ENCODE assay signal across 10 cellular contexts in genomic region chr2:9779572-9780264, GRCh38.
DNase-seq lines count a peak whose midpoint lies in the region; ATAC-seq lines count a peak whose summit lies in the region.
"Had no signal": no experiment of that assay in that cellular context is flagged by ENCODE, and none has a peak within 500 bp of the region (broad histone marks: within the 10 kb centered on the region; RNA-seq: fewer than 3 reads in every experiment).

No MANE protein-coding gene starts in this region.

- H3K9me3 Mint-ChIP-seq in T-cell = no peaks in the 10 kb centered on the region
- no peaks in the 10 kb centered on the region for H3K9me3 Mint-ChIP-seq in activated naive CD8-positive, alpha-beta T cell treated with anti-CD3 and anti-CD28 coated beads for 36 hours
- H3K9me3 Mint-ChIP-seq in stimulated activated naive B cell treated with anti-CD40 and anti-IgM and Interleukin-4, amounts not matched to agents 10 μg/mL and 1 μg/mL and 100 μg/mL, for 72 hours = no peaks in the 10 kb centered on the region

- H3K4me1 Mint-ChIP-seq in T-cell = peaks cover 42 to 62% (median 46%) of the 10 kb centered on the region in 3 donors
- H3K4me1 Mint-ChIP-seq in activated naive CD8-positive, alpha-beta T cell treated with anti-CD3 and anti-CD28 coated beads for 36 hours = peaks cover 30% of the 10 kb centered on the region
- peaks cover 4 to 15% of the 10 kb centered on the region in 2 donors for H3K4me1 Mint-ChIP-seq in stimulated activated naive B cell treated with anti-CD40 and anti-IgM and Interleukin-4, amounts not matched to agents 10 μg/mL and 1 μg/mL and 100 μg/mL, for 72 hours

- peak; percentile 44 to 56 (median 53) for ATAC-seq in T-cell (replicated peaks in 1 of 4)
- peak; percentile 49 for ATAC-seq in stimulated activated naive B cell treated with anti-CD40 and anti-IgM and Interleukin-4, amounts not matched to agents 10 μg/mL and 1 μg/mL and 100 μg/mL, for 72 hours (replicated peaks)

- POLR2A ChIA-PET in T-cell (lab: Charles Lee) = interaction anchor here in 1 of 2 donors (0.5 to 0.6 kb wide), 2 partner anchors 11 to 107 kb away, joined by 3 to 4 read pairs; no protein-coding TSS in a partner anchor

- peak; percentile 40 for DNase-seq in activated gamma-delta T cell treated with Interleukin-2 at 50 U/mL for 16 hours
- no peak for DNase-seq in activated gamma-delta T cell (lab: John Stamatoyannopoulos, UW)
- peak in 29 of 34 experiments; percentile 15 to 50 (median 37) for DNase-seq in T-cell
- peak; percentile 45 for DNase-seq in activated naive CD8-positive, alpha-beta T cell treated with anti-CD3 and anti-CD28 coated beads for 36 hours
- no peak for DNase-seq in stimulated activated naive B cell treated with anti-CD40 and anti-IgM and Interleukin-4, amounts not matched to agents 10 μg/mL and 1 μg/mL and 100 μg/mL, for 72 hours
- no peak for DNase-seq in germinal center (ENCODE audit: low spot score)
- no peak for DNase-seq in NK-92 (lab: John Stamatoyannopoulos, UW; ENCODE audit: unreplicated experiment)
- DNase-seq in MG63 = no peak
- DNase-seq: IMR-90 had no signal

- no peaks in the 10 kb centered on the region for H3K27me3 ChIP-seq in MG63
- H3K27me3 ChIP-seq: suprapubic skin had no signal

- H3K27me3 Mint-ChIP-seq in T-cell = no peaks in the 10 kb centered on the region
- no peaks in the 10 kb centered on the region for H3K27me3 Mint-ChIP-seq in activated naive CD8-positive, alpha-beta T cell treated with anti-CD3 and anti-CD28 coated beads for 36 hours
- no peaks in the 10 kb centered on the region for H3K27me3 Mint-ChIP-seq in stimulated activated naive B cell treated with anti-CD40 and anti-IgM and Interleukin-4, amounts not matched to agents 10 μg/mL and 1 μg/mL and 100 μg/mL, for 72 hours

- H3K27ac Mint-ChIP-seq in T-cell = peak overlapping the region; percentile 92
- H3K27ac Mint-ChIP-seq in activated naive CD8-positive, alpha-beta T cell treated with anti-CD3 and anti-CD28 coated beads for 36 hours = peak overlapping the region; percentile 69
- H3K27ac Mint-ChIP-seq in stimulated activated naive B cell treated with anti-CD40 and anti-IgM and Interleukin-4, amounts not matched to agents 10 μg/mL and 1 μg/mL and 100 μg/mL, for 72 hours = peak overlapping the region; percentile 51

- H3K36me3 Mint-ChIP-seq in T-cell = no peaks in the 10 kb centered on the region
- H3K36me3 Mint-ChIP-seq in activated naive CD8-positive, alpha-beta T cell treated with anti-CD3 and anti-CD28 coated beads for 36 hours = no peaks in the 10 kb centered on the region
- H3K36me3 Mint-ChIP-seq in stimulated activated naive B cell treated with anti-CD40 and anti-IgM and Interleukin-4, amounts not matched to agents 10 μg/mL and 1 μg/mL and 100 μg/mL, for 72 hours = no peaks in the 10 kb centered on the region

- H3K4me3 Mint-ChIP-seq in T-cell = peak overlapping the region; percentile 46 to 74 (median 52)
- H3K4me3 Mint-ChIP-seq in activated naive CD8-positive, alpha-beta T cell treated with anti-CD3 and anti-CD28 coated beads for 36 hours = peak overlapping the region; percentile 1
- peak overlapping the region in 1 of 2 donors; percentile 41 for H3K4me3 Mint-ChIP-seq in stimulated activated naive B cell treated with anti-CD40 and anti-IgM and Interleukin-4, amounts not matched to agents 10 μg/mL and 1 μg/mL and 100 μg/mL, for 72 hours

- no peak overlapping the region for H3K4me3 ChIP-seq in MG63
- H3K4me3 ChIP-seq: suprapubic skin had no signal

- H3K36me3 ChIP-seq in MG63 = no peaks in the 10 kb centered on the region
- H3K36me3 ChIP-seq: suprapubic skin had no signal

- CTCF ChIA-PET in T-cell (lab: Charles Lee) = no interaction called here

- H3K9me3 ChIP-seq in MG63 = no peaks in the 10 kb centered on the region
- H3K9me3 ChIP-seq: suprapubic skin had no signal

Comparison
In these comparisons a context has a peak if more than half of its experiments do, and no peak if none do; other contexts are left out.
1. DNase-seq: peak in activated gamma-delta T cell treated with Interleukin-2 at 50 U/mL for 16 hours (single experiment), T-cell (29 of 34) and activated naive CD8-positive, alpha-beta T cell treated with anti-CD3 and anti-CD28 coated beads for 36 hours (single experiment); none in activated gamma-delta T cell (single experiment), stimulated activated naive B cell treated with anti-CD40 and anti-IgM and Interleukin-4, amounts not matched to agents 10 μg/mL and 1 μg/mL and 100 μg/mL, for 72 hours (single experiment), germinal center (single experiment), NK-92 (single experiment) and MG63 (single experiment).
2. Peak in every context shown above with its lines, with median percentiles within 50 percentile points of each other: H3K27ac Mint-ChIP-seq.